Comparison of ENCODE assay signal across 1 cellular context in genomic region chr1:227776277-227776676, GRCh38.
TF ChIP-seq lines count a peak whose summit lies in the region.

No MANE protein-coding gene starts in this region.

TF ChIP-seq in WTC11, 78 proteins besides CTCF, POLR2A, EP300 and RAD21 (continued from another document):
- TF ChIP-seq AR (CRISPR knock-in tag; IDR thresholded peaks at IDR 0.05) (no peak), ZNF396 (CRISPR knock-in tag; IDR thresholded peaks at IDR 0.05; ENCODE audit: borderline replicate concordance) (no peak), SMAD3 (CRISPR knock-in tag; IDR thresholded peaks at IDR 0.05; ENCODE audit: borderline replicate concordance) (no peak), ZNF219 (CRISPR knock-in tag; IDR thresholded peaks at IDR 0.05; ENCODE audit: borderline replicate concordance) (no peak), IRF1 (CRISPR knock-in tag; IDR thresholded peaks at IDR 0.05) (no peak), ZNF121 (CRISPR knock-in tag; IDR thresholded peaks at IDR 0.05) (no peak), ZNF138 (CRISPR knock-in tag; conservative IDR thresholded peaks at IDR 0.05) (no peak), OVOL2 (CRISPR knock-in tag; IDR thresholded peaks at IDR 0.05; ENCODE audit: borderline replicate concordance) (no peak), ERG (CRISPR knock-in tag; IDR thresholded peaks at IDR 0.05) (no peak)
- TF ChIP-seq, protein P1, sequence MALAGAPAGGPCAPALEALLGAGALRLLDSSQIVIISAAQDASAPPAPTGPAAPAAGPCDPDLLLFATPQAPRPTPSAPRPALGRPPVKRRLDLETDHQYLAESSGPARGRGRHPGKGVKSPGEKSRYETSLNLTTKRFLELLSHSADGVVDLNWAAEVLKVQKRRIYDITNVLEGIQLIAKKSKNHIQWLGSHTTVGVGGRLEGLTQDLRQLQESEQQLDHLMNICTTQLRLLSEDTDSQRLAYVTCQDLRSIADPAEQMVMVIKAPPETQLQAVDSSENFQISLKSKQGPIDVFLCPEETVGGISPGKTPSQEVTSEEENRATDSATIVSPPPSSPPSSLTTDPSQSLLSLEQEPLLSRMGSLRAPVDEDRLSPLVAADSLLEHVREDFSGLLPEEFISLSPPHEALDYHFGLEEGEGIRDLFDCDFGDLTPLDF (CRISPR knock-in tag; IDR thresholded peaks at IDR 0.05), result no peak
- TF ChIP-seq, protein P2, sequence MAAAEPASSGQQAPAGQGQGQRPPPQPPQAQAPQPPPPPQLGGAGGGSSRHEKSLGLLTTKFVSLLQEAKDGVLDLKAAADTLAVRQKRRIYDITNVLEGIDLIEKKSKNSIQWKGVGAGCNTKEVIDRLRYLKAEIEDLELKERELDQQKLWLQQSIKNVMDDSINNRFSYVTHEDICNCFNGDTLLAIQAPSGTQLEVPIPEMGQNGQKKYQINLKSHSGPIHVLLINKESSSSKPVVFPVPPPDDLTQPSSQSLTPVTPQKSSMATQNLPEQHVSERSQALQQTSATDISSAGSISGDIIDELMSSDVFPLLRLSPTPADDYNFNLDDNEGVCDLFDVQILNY (CRISPR knock-in tag; IDR thresholded peaks at IDR 0.05), result no peak
